Comparison of ENCODE assay signal across 28 cellular contexts in genomic region chr3:41794748-41795589, GRCh38.
"Had no signal": no experiment of that assay in that cellular context is flagged by ENCODE, and none has a peak within 500 bp of the region (broad histone marks: within the 10 kb centered on the region; RNA-seq: fewer than 3 reads in every experiment).

No MANE protein-coding gene starts in this region.

- H2AFZ ChIP-seq: parathyroid adenoma had no signal

- H3K9me3 ChIP-seq: esophagus muscularis mucosa, heart left ventricle, right atrium auricular region, stomach, thyroid gland, upper lobe of left lung, vagina had no signal

- DNase-seq: activated CD4-positive, alpha-beta memory T cell treated with anti-CD3 and anti-CD28 coated beads, Interleukin-2, amount 10 ng/mL, durations not matched to agents 7 days and 5 days; activated CD4-positive, alpha-beta T cell treated with anti-CD3 and anti-CD28 coated beads for 1 hour; activated CD4-positive, alpha-beta T cell treated with anti-CD3 and anti-CD28 coated beads, Interleukin-2, amount 10 ng/mL, durations not matched to agents 7 days and 5 days; activated T-cell treated with anti-CD3 and anti-CD28 coated beads, Interleukin-2, amount 50 U/mL, for 48 hours; anterior cingulate cortex; endodermal cell; foreskin keratinocyte; heart left ventricle; hypothalamus; naive thymus-derived CD4-positive, alpha-beta T cell; occipital lobe; stimulated activated CD4-positive, alpha-beta T cell treated with anti-CD3 and anti-CD28 coated beads, Interleukin-1b, Interleukin-23, amount 100 ng/mL, for 48 hours; stimulated activated naive B cell treated with anti-CD40 and anti-IgM and Interleukin-4, amounts not matched to agents 10 μg/mL and 1 μg/mL and 100 μg/mL, for 72 hours; stomach; T-helper 17 cell; thyroid gland; upper lobe of left lung had no signal

- H3K27me3 ChIP-seq: esophagus muscularis mucosa, foreskin keratinocyte, heart left ventricle, right atrium auricular region, stomach, thyroid gland, upper lobe of left lung, vagina had no signal

- H3K27ac Mint-ChIP-seq: activated CD4-positive, alpha-beta memory T cell treated with anti-CD3 and anti-CD28 coated beads, Interleukin-2, amount 10 ng/mL, durations not matched to agents 7 days and 5 days; activated CD4-positive, alpha-beta T cell treated with anti-CD3 and anti-CD28 coated beads, Interleukin-2, amount 10 ng/mL, durations not matched to agents 7 days and 5 days; activated naive CD4-positive, alpha-beta T cell treated with anti-CD3 and anti-CD28 coated beads, Interleukin-2, amount 50 U/mL, for 24 hours; activated T-helper 2 cell treated with anti-CD3 and anti-CD28 coated beads, Interferon-gamma antibody, Interleukin-2, Interleukin-4, amounts not matched to agents 10 μg/mL and 5 μg/mL and 100 μg/mL, durations not matched to agents 14 hours and 24 hours and 36 hours; dendritic cell treated with granulocyte-macrophage colony-stimulating factor and Interleukin-4, amounts not matched to agents 40 ng/mL and 50 ng/mL, for 4 days; endodermal cell; mesothelial cell of epicardium; naive thymus-derived CD4-positive, alpha-beta T cell; T-helper 17 cell had no signal

- H3K4me3 Mint-ChIP-seq: activated CD4-positive, alpha-beta memory T cell treated with anti-CD3 and anti-CD28 coated beads, Interleukin-2, amount 10 ng/mL, durations not matched to agents 7 days and 5 days; activated CD4-positive, alpha-beta T cell treated with anti-CD3 and anti-CD28 coated beads, Interleukin-2, amount 10 ng/mL, durations not matched to agents 7 days and 5 days; activated naive CD4-positive, alpha-beta T cell treated with anti-CD3 and anti-CD28 coated beads, Interleukin-2, amount 50 U/mL, for 24 hours; central memory CD8-positive, alpha-beta T cell; dendritic cell treated with granulocyte-macrophage colony-stimulating factor and Interleukin-4, amounts not matched to agents 40 ng/mL and 50 ng/mL, for 4 days; endodermal cell; mesothelial cell of epicardium; naive thymus-derived CD4-positive, alpha-beta T cell; neural crest cell; stimulated activated naive B cell treated with anti-CD40 and anti-IgM and Interleukin-4, amounts not matched to agents 10 μg/mL and 1 μg/mL and 100 μg/mL, for 72 hours; T-helper 17 cell had no signal

- H3K4me1 ChIP-seq: esophagus muscularis mucosa, foreskin keratinocyte, heart left ventricle, right atrium auricular region, stomach, thyroid gland, upper lobe of left lung, vagina had no signal

- H3K27ac ChIP-seq: esophagus muscularis mucosa, foreskin keratinocyte, heart left ventricle, parathyroid adenoma, right atrium auricular region, stomach, thyroid gland, upper lobe of left lung, vagina had no signal

- ATAC-seq: foreskin keratinocyte; heart left ventricle; naive thymus-derived CD4-positive, alpha-beta T cell; stimulated activated naive B cell treated with anti-CD40 and anti-IgM and Interleukin-4, amounts not matched to agents 10 μg/mL and 1 μg/mL and 100 μg/mL, for 72 hours; T-helper 17 cell had no signal

- H3K4me1 Mint-ChIP-seq: activated CD4-positive, alpha-beta T cell treated with anti-CD3 and anti-CD28 coated beads, Interleukin-2, amount 10 ng/mL, durations not matched to agents 7 days and 5 days; activated naive CD4-positive, alpha-beta T cell treated with anti-CD3 and anti-CD28 coated beads, Interleukin-2, amount 50 U/mL, for 24 hours; central memory CD8-positive, alpha-beta T cell; mesothelial cell of epicardium; naive thymus-derived CD4-positive, alpha-beta T cell; neural crest cell; stimulated activated naive B cell treated with anti-CD40 and anti-IgM and Interleukin-4, amounts not matched to agents 10 μg/mL and 1 μg/mL and 100 μg/mL, for 72 hours had no signal

- H3K9me3 Mint-ChIP-seq: activated CD4-positive, alpha-beta memory T cell treated with anti-CD3 and anti-CD28 coated beads, Interleukin-2, amount 10 ng/mL, durations not matched to agents 7 days and 5 days; activated CD4-positive, alpha-beta T cell treated with anti-CD3 and anti-CD28 coated beads, Interleukin-2, amount 10 ng/mL, durations not matched to agents 7 days and 5 days; activated naive CD4-positive, alpha-beta T cell treated with anti-CD3 and anti-CD28 coated beads, Interleukin-2, amount 50 U/mL, for 24 hours; activated T-helper 2 cell treated with anti-CD3 and anti-CD28 coated beads, Interferon-gamma antibody, Interleukin-2, Interleukin-4, amounts not matched to agents 10 μg/mL and 5 μg/mL and 100 μg/mL, durations not matched to agents 14 hours and 24 hours and 36 hours; central memory CD8-positive, alpha-beta T cell; dendritic cell treated with granulocyte-macrophage colony-stimulating factor and Interleukin-4, amounts not matched to agents 40 ng/mL and 50 ng/mL, for 4 days; endodermal cell; mesothelial cell of epicardium; naive thymus-derived CD4-positive, alpha-beta T cell; neural crest cell; stimulated activated naive B cell treated with anti-CD40 and anti-IgM and Interleukin-4, amounts not matched to agents 10 μg/mL and 1 μg/mL and 100 μg/mL, for 72 hours had no signal

- H3K4me2 ChIP-seq: smooth muscle cell had no signal

- H3K79me2 ChIP-seq: parathyroid adenoma had no signal

- H3K9ac ChIP-seq: parathyroid adenoma had no signal

- H3K4me3 ChIP-seq: esophagus muscularis mucosa, heart left ventricle, right atrium auricular region, smooth muscle cell, stomach, thyroid gland, upper lobe of left lung, vagina had no signal

- H3K36me3 Mint-ChIP-seq: mesothelial cell of epicardium had no signal

- H3K27me3 Mint-ChIP-seq: activated CD4-positive, alpha-beta memory T cell treated with anti-CD3 and anti-CD28 coated beads, Interleukin-2, amount 10 ng/mL, durations not matched to agents 7 days and 5 days; activated CD4-positive, alpha-beta T cell treated with anti-CD3 and anti-CD28 coated beads, Interleukin-2, amount 10 ng/mL, durations not matched to agents 7 days and 5 days; activated naive CD4-positive, alpha-beta T cell treated with anti-CD3 and anti-CD28 coated beads, Interleukin-2, amount 50 U/mL, for 24 hours; central memory CD8-positive, alpha-beta T cell; dendritic cell treated with granulocyte-macrophage colony-stimulating factor and Interleukin-4, amounts not matched to agents 40 ng/mL and 50 ng/mL, for 4 days; naive thymus-derived CD4-positive, alpha-beta T cell; stimulated activated naive B cell treated with anti-CD40 and anti-IgM and Interleukin-4, amounts not matched to agents 10 μg/mL and 1 μg/mL and 100 μg/mL, for 72 hours; T-helper 17 cell had no signal

- H3K36me3 ChIP-seq: esophagus muscularis mucosa, heart left ventricle, right atrium auricular region, stomach, thyroid gland, upper lobe of left lung, vagina had no signal
